In genomic region chr2:9809448-9810088, GRCh38 we compare ENCODE assay signal across 19 cellular contexts. TPM values are rescaled to one million over a fixed set of nuclear protein-coding genes. Genes with fewer than 3 reads are reported as not detected.
DNase-seq lines count a peak whose midpoint lies in the region; ATAC-seq, FAIRE-seq and TF ChIP-seq lines count a peak whose summit lies in the region.
"Had no signal": no experiment of that assay in that cellular context is flagged by ENCODE, and none has a peak within 500 bp of the region (broad histone marks: within the 10 kb centered on the region; RNA-seq: fewer than 3 reads in every experiment).

No MANE protein-coding gene starts in this region.

- H2AK5ac ChIP-seq in IMR-90 (ENCODE audit: low read depth, low read length): 0 out of 2 replicates have a peak overlapping the region, but pooled peaks have one; percentile 1

- H3K4me2 ChIP-seq in IMR-90 (ENCODE audit: low read depth, low read length) (no peak overlapping the region), astrocyte (ENCODE audit: low read length) (no peak overlapping the region), parathyroid adenoma (ENCODE audit: low read length) (peak overlapping the region; percentile 53)

- H3K14ac ChIP-seq in IMR-90 (replicated peaks; ENCODE audit: low read depth, low read length): no peak overlapping the region

- H3K18ac ChIP-seq in IMR-90 (ENCODE audit: low read depth, low read length): no peak overlapping the region

- H4K8ac ChIP-seq in IMR-90 (ENCODE audit: low read depth in 2 of 2, low read length in 2 of 2): no peak overlapping the region

- H3K27me3 ChIP-seq in IMR-90 (ENCODE audit: control insufficient read depth, insufficient read depth, low read length) (peaks cover 7% of the 10 kb centered on the region; the same call in 1 of the 2 replicates), astrocyte (ENCODE audit: insufficient read depth, low read length) (no peaks in the 10 kb centered on the region), parathyroid adenoma (ENCODE audit: control insufficient read depth, insufficient read depth, low read length) (no peaks in the 10 kb centered on the region)
- H3K27me3 ChIP-seq: body of pancreas, right atrium auricular region, upper lobe of left lung had no signal

- peaks cover 5% of the 10 kb centered on the region for H3K9me3 Mint-ChIP-seq in astrocyte (ENCODE audit: unreplicated experiment)
- no peaks in the 10 kb centered on the region for H3K9me3 Mint-ChIP-seq in T-helper 2 cell treated with Interferon-gamma antibody and Interleukin-4, amounts not matched to agents 5 μg/mL and 100 μg/mL, for 36 hours
- H3K9me3 Mint-ChIP-seq: activated naive CD4-positive, alpha-beta T cell treated with anti-CD3 and anti-CD28 coated beads, Interleukin-2, amount 10 ng/mL, durations not matched to agents 7 days and 5 days; WTC11 had no signal

- no peaks in the 10 kb centered on the region for H3K9me3 ChIP-seq in IMR-90 (ENCODE audit: control insufficient read depth, insufficient read depth, low read length)
- no peaks in the 10 kb centered on the region for H3K9me3 ChIP-seq in astrocyte (ENCODE audit: insufficient read depth, low read depth, low read length)
- H3K9me3 ChIP-seq in parathyroid adenoma (ENCODE audit: control insufficient read depth, low read length): no peaks in the 10 kb centered on the region
- H3K9me3 ChIP-seq: body of pancreas, lower lobe of right lung, right atrium auricular region, upper lobe of left lung had no signal

- no peak overlapping the region for H4K5ac ChIP-seq in IMR-90 (ENCODE audit: low read depth, low read length)

- FAIRE-seq in astrocyte (lab: Jason Lieb, UNC): no peak

- no peak overlapping the region for H2BK20ac ChIP-seq in IMR-90 (ENCODE audit: low read depth, low read length)

- peaks cover 7% of the 10 kb centered on the region; the same call in 1 of the 2 replicates for H3K9me1 ChIP-seq in IMR-90 (ENCODE audit: insufficient read depth, low read length)

- H3K4me3 ChIP-seq in IMR-90 (ENCODE audit: insufficient read depth, low read depth, low read length) (no peak overlapping the region), astrocyte (ENCODE audit: insufficient read depth, low read depth, low read length) (no peak overlapping the region), parathyroid adenoma (ENCODE audit: low read depth, low read length) (peak overlapping the region; percentile 14)
- H3K4me3 ChIP-seq: body of pancreas, GM23248, lower lobe of right lung, right atrium auricular region, upper lobe of left lung had no signal

- H3K4me1 ChIP-seq in IMR-90 (ENCODE audit: control insufficient read depth, insufficient read depth, low read length) (peaks cover 14% of the 10 kb centered on the region), astrocyte (ENCODE audit: insufficient read depth, low read length) (peaks cover 6% of the 10 kb centered on the region), parathyroid adenoma (peaks cover 28% of the 10 kb centered on the region)

- no peak overlapping the region for H2BK120ac ChIP-seq in IMR-90 (ENCODE audit: low read depth, low read length)

- DNase-seq in IMR-90: no peak
- DNase-seq in astrocyte (ENCODE audit: low read depth): no peak
- DNase-seq in GOT3 (lab: John Stamatoyannopoulos, UW): no peak
- no peak for DNase-seq in T-helper 2 cell treated with Interferon-gamma antibody and Interleukin-4, amounts not matched to agents 5 μg/mL and 100 μg/mL, for 36 hours (ENCODE audit: low spot score)
- DNase-seq: activated CD8-positive, alpha-beta memory T cell treated with anti-CD3 and anti-CD28 coated beads, Interleukin-2, amount 10 ng/mL, durations not matched to agents 7 days and 5 days; activated naive CD4-positive, alpha-beta T cell treated with anti-CD3 and anti-CD28 coated beads, Interleukin-2, amount 10 ng/mL, durations not matched to agents 7 days and 5 days; foreskin fibroblast; GM23248; lower lobe of right lung; NCI-H446; stimulated activated CD4-positive, alpha-beta T cell treated with anti-CD3 and anti-CD28 coated beads, Interleukin-2, amount 100 ng/mL, for 48 hours; SW 1271 had no signal

- ATAC-seq in IMR-90 (ENCODE audit: low read depth): no peak
- ATAC-seq in HG03097 (IDR thresholded peaks at IDR 0.05; ENCODE audit: low FRiP score, unreplicated experiment): no peak
- ATAC-seq: activated CD8-positive, alpha-beta memory T cell treated with anti-CD3 and anti-CD28 coated beads, Interleukin-2, amount 10 ng/mL, durations not matched to agents 7 days and 5 days; WTC11 had no signal

- H3K56ac ChIP-seq in IMR-90 (ENCODE audit: extremely low read depth, insufficient read depth, low read length): no peak overlapping the region

- no peak overlapping the region for H3K23ac ChIP-seq in IMR-90 (ENCODE audit: low read depth, low read length)

- H3K27ac ChIP-seq in C4-2B (peak overlapping the region; percentile 72), IMR-90 (ENCODE audit: insufficient read depth, low read length) (no peak overlapping the region), astrocyte (ENCODE audit: low read depth, low read length) (no peak overlapping the region), parathyroid adenoma (peak overlapping the region; percentile 76)
- H3K27ac ChIP-seq: body of pancreas, GM23248, lower lobe of right lung, right atrium auricular region, upper lobe of left lung had no signal

- no peak overlapping the region for H3K4me3 Mint-ChIP-seq in astrocyte (ENCODE audit: unreplicated experiment)
- H3K4me3 Mint-ChIP-seq in T-helper 2 cell treated with Interferon-gamma antibody and Interleukin-4, amounts not matched to agents 5 μg/mL and 100 μg/mL, for 36 hours: no peak overlapping the region
- H3K4me3 Mint-ChIP-seq: activated CD8-positive, alpha-beta memory T cell treated with anti-CD3 and anti-CD28 coated beads, Interleukin-2, amount 10 ng/mL, durations not matched to agents 7 days and 5 days; activated naive CD4-positive, alpha-beta T cell treated with anti-CD3 and anti-CD28 coated beads, Interleukin-2, amount 10 ng/mL, durations not matched to agents 7 days and 5 days; WTC11 had no signal

- H3K79me2 ChIP-seq in astrocyte (ENCODE audit: insufficient read depth, low read length) (no peaks in the 10 kb centered on the region), parathyroid adenoma (no peaks in the 10 kb centered on the region)

- H3K36me3 ChIP-seq in IMR-90 (ENCODE audit: control insufficient read depth, insufficient read depth, low read length): no peaks in the 10 kb centered on the region
- H3K36me3 ChIP-seq in astrocyte (ENCODE audit: insufficient read depth, low read length): no peaks in the 10 kb centered on the region
- H3K36me3 ChIP-seq in parathyroid adenoma (ENCODE audit: control insufficient read depth, insufficient read depth, low read length): no peaks in the 10 kb centered on the region
- H3K36me3 ChIP-seq: lower lobe of right lung, right atrium auricular region, upper lobe of left lung had no signal

- H4K20me1 ChIP-seq in IMR-90 (ENCODE audit: insufficient read depth, low read length) (no peaks in the 10 kb centered on the region), astrocyte (ENCODE audit: insufficient read depth, low read length) (no peaks in the 10 kb centered on the region)

- no peak overlapping the region for H2AK9ac ChIP-seq in IMR-90 (replicated peaks; ENCODE audit: low read depth, low read length, poor library complexity)

- H3K4ac ChIP-seq in IMR-90 (ENCODE audit: low read depth, low read length): no peak overlapping the region

- H3K9ac ChIP-seq in IMR-90 (ENCODE audit: low read depth, low read length) (no peak overlapping the region), astrocyte (ENCODE audit: low read length) (no peak overlapping the region), parathyroid adenoma (no peak overlapping the region)
- H3K9ac ChIP-seq: GM23248 had no signal

- H2BK15ac ChIP-seq in IMR-90 (ENCODE audit: low read depth, low read length): no peak overlapping the region

- intact Hi-C loops in IMR-90 (cut with micrococcal nuclease): loop anchor here (5.0 kb wide), 1 partner anchor 143 kb away; the partner anchor contains the start of gene GRHL1

- in situ Hi-C loops in IMR-90 (cut with MboI; ENCODE audit: low sequenced_read_pairs): loop anchor here (10.0 to 25.0 kb wide), 2 partner anchors 615 to 853 kb away; no protein-coding TSS in a partner anchor

- TF ChIP-seq POLR2A in IMR-90 (IDR thresholded peaks at IDR 0.05; ENCODE audit: low read depth, low read length): no peak

- H3K4me1 Mint-ChIP-seq in astrocyte (ENCODE audit: low read depth, unreplicated experiment): peaks cover 5% of the 10 kb centered on the region
- H3K4me1 Mint-ChIP-seq in T-helper 2 cell treated with Interferon-gamma antibody and Interleukin-4, amounts not matched to agents 5 μg/mL and 100 μg/mL, for 36 hours (ENCODE audit: low read depth): peaks cover 8% of the 10 kb centered on the region

- H3K79me1 ChIP-seq in IMR-90 (ENCODE audit: low read depth in 1 of 2, low read length in 2 of 2): no peaks in the 10 kb centered on the region

- TF ChIP-seq RAD21 in IMR-90 (IDR thresholded peaks at IDR 0.05; ENCODE audit: low read length): no peak

- peak overlapping the region; percentile 41 for H2AFZ ChIP-seq in IMR-90 (replicated peaks; ENCODE audit: low read length, poor library complexity)
- no peak overlapping the region for H2AFZ ChIP-seq in astrocyte (ENCODE audit: low read depth, low read length)
- peak overlapping the region; percentile 87 for H2AFZ ChIP-seq in parathyroid adenoma
- H2AFZ ChIP-seq: GM23248 had no signal

- no peak overlapping the region for H4K91ac ChIP-seq in IMR-90 (ENCODE audit: insufficient read depth, low read depth, low read length)

- WGBS in IMR-90 (ENCODE audit: extremely low coverage in 2 of 2, insufficient read length in 1 of 2), 2 experiments: 78% methylated on average over 9 of the region's 15 CpGs; no CpG with 5 or more reads in 1 of the 2 experiments

- BruUV-seq in IMR-90 (replicated peaks; lab: Mats Ljungman, UMichigan): no TSS peak

- no peak for TF ChIP-seq CTCF in C4-2B (conservative IDR thresholded peaks at IDR 0.05)
- TF ChIP-seq CTCF in IMR-90 (conservative IDR thresholded peaks at IDR 0.05; ENCODE audit: low read depth, low read length): no peak
- no peak for TF ChIP-seq CTCF in astrocyte (IDR thresholded peaks at IDR 0.05; ENCODE audit: insufficient read depth, low read depth, low read length)
- no peak for TF ChIP-seq CTCF in parathyroid adenoma (IDR thresholded peaks at IDR 0.05)

- no peak overlapping the region for H2BK5ac ChIP-seq in IMR-90 (ENCODE audit: low read depth, low read length, poor library complexity, severe bottlenecking)

- peaks cover 2% of the 10 kb centered on the region for H3K36me3 Mint-ChIP-seq in astrocyte (ENCODE audit: low read depth, unreplicated experiment)
- H3K36me3 Mint-ChIP-seq in T-helper 2 cell treated with Interferon-gamma antibody and Interleukin-4, amounts not matched to agents 5 μg/mL and 100 μg/mL, for 36 hours (ENCODE audit: low read depth): no peaks in the 10 kb centered on the region
- H3K36me3 Mint-ChIP-seq: activated CD8-positive, alpha-beta memory T cell treated with anti-CD3 and anti-CD28 coated beads, Interleukin-2, amount 10 ng/mL, durations not matched to agents 7 days and 5 days; activated naive CD4-positive, alpha-beta T cell treated with anti-CD3 and anti-CD28 coated beads, Interleukin-2, amount 10 ng/mL, durations not matched to agents 7 days and 5 days; WTC11 had no signal

- POLR2A ChIA-PET in IMR-90 (lab: Charles Lee; ENCODE audit: unreplicated experiment): no interaction called here

- peaks cover 30% of the 10 kb centered on the region for H3K27me3 Mint-ChIP-seq in astrocyte (ENCODE audit: low read depth, unreplicated experiment)
- peaks cover 10% of the 10 kb centered on the region for H3K27me3 Mint-ChIP-seq in T-helper 2 cell treated with Interferon-gamma antibody and Interleukin-4, amounts not matched to agents 5 μg/mL and 100 μg/mL, for 36 hours (ENCODE audit: low read depth)

- dilution Hi-C loops in IMR-90 (cut with HindIII; ENCODE audit: low sequenced_read_pairs, unreplicated experiment): no loop called here

- peak overlapping the region; percentile 41 for H3K27ac Mint-ChIP-seq in astrocyte (ENCODE audit: unreplicated experiment)
- no peak overlapping the region for H3K27ac Mint-ChIP-seq in T-helper 2 cell treated with Interferon-gamma antibody and Interleukin-4, amounts not matched to agents 5 μg/mL and 100 μg/mL, for 36 hours
- H3K27ac Mint-ChIP-seq: activated CD8-positive, alpha-beta memory T cell treated with anti-CD3 and anti-CD28 coated beads, Interleukin-2, amount 10 ng/mL, durations not matched to agents 7 days and 5 days; activated naive CD4-positive, alpha-beta T cell treated with anti-CD3 and anti-CD28 coated beads, Interleukin-2, amount 10 ng/mL, durations not matched to agents 7 days and 5 days; WTC11 had no signal

- CTCF ChIA-PET in IMR-90 (lab: Yijun Ruan, JAX): no interaction called here

RNA-seq across cellular contexts. Expression of gene TAF1B, which starts 33.7 kb away (rescaled TPM):
- total RNA-seq in IMR-90 (2012; rRNA removed): 19.9 and 26.9 TPM in 2 replicates
- 7.2 and 8.4 TPM in 2 replicates for polyA plus RNA-seq in IMR-90 (2012; rRNA removed)
- 1.4 and 2.6 TPM in 2 replicates for polyA plus RNA-seq in IMR-90 (2012; cell fraction: cytosol; rRNA removed)
- polyA plus RNA-seq in IMR-90 (2012; cell fraction: nucleus; rRNA removed; ENCODE audit: low replicate concordance): 0.98 and 9.0 TPM in 2 replicates
- 14.5 and 15.7 TPM in 2 replicates for total RNA-seq in astrocyte

Comparison
In these comparisons a context has a peak if more than half of its experiments do, and no peak if none do; other contexts are left out.
1. H3K27ac ChIP-seq: peak in C4-2B (single experiment) and parathyroid adenoma (single experiment); none in IMR-90 (single experiment) and astrocyte (single experiment).